ENCODE assay signal across 11 cellular contexts in genomic region chr14:92389598-92390126, GRCh38.
"Had no signal": no experiment of that assay in that cellular context is flagged by ENCODE, and none has a peak within 500 bp of the region (broad histone marks: within the 10 kb centered on the region; RNA-seq: fewer than 3 reads in every experiment).

No MANE protein-coding gene starts in this region.

- H3K27ac Mint-ChIP-seq: activated CD4-positive, alpha-beta memory T cell treated with anti-CD3 and anti-CD28 coated beads, Interleukin-2, amount 10 ng/mL, durations not matched to agents 7 days and 5 days; activated naive CD4-positive, alpha-beta T cell treated with anti-CD3 and anti-CD28 coated beads, Interleukin-2, amount 10 ng/mL, durations not matched to agents 7 days and 5 days had no signal

- DNase-seq: activated CD4-positive, alpha-beta memory T cell treated with anti-CD3 and anti-CD28 coated beads, Interleukin-2, amount 10 ng/mL, durations not matched to agents 7 days and 5 days; activated CD8-positive, alpha-beta memory T cell treated with anti-CD3 and anti-CD28 coated beads, Interleukin-2, amount 50 U/mL, for 48 hours; activated naive CD4-positive, alpha-beta T cell treated with anti-CD3 and anti-CD28 coated beads, Interleukin-2, amount 10 ng/mL, durations not matched to agents 7 days and 5 days; cerebellar nuclear complex; hippocampal formation; midbrain; posterior cingulate gyrus; stimulated activated CD4-positive, alpha-beta T cell treated with anti-CD3 and anti-CD28 coated beads, Interleukin-4, amount 100 ng/mL, for 4 hours; T-helper 9 cell had no signal

- FAIRE-seq: urothelium cell line had no signal

- H3K36me3 Mint-ChIP-seq: activated naive CD4-positive, alpha-beta T cell treated with anti-CD3 and anti-CD28 coated beads, Interleukin-2, amount 10 ng/mL, durations not matched to agents 7 days and 5 days; brain had no signal

- H3K4me3 Mint-ChIP-seq: activated CD4-positive, alpha-beta memory T cell treated with anti-CD3 and anti-CD28 coated beads, Interleukin-2, amount 10 ng/mL, durations not matched to agents 7 days and 5 days; activated naive CD4-positive, alpha-beta T cell treated with anti-CD3 and anti-CD28 coated beads, Interleukin-2, amount 10 ng/mL, durations not matched to agents 7 days and 5 days; brain had no signal

- H3K4me1 Mint-ChIP-seq: activated CD4-positive, alpha-beta memory T cell treated with anti-CD3 and anti-CD28 coated beads, Interleukin-2, amount 10 ng/mL, durations not matched to agents 7 days and 5 days; activated naive CD4-positive, alpha-beta T cell treated with anti-CD3 and anti-CD28 coated beads, Interleukin-2, amount 10 ng/mL, durations not matched to agents 7 days and 5 days had no signal

- H3K9me3 Mint-ChIP-seq: activated CD4-positive, alpha-beta memory T cell treated with anti-CD3 and anti-CD28 coated beads, Interleukin-2, amount 10 ng/mL, durations not matched to agents 7 days and 5 days; activated naive CD4-positive, alpha-beta T cell treated with anti-CD3 and anti-CD28 coated beads, Interleukin-2, amount 10 ng/mL, durations not matched to agents 7 days and 5 days had no signal
